Comparison of ENCODE assay signal across 14 cellular contexts in the genomic region with DNA sequence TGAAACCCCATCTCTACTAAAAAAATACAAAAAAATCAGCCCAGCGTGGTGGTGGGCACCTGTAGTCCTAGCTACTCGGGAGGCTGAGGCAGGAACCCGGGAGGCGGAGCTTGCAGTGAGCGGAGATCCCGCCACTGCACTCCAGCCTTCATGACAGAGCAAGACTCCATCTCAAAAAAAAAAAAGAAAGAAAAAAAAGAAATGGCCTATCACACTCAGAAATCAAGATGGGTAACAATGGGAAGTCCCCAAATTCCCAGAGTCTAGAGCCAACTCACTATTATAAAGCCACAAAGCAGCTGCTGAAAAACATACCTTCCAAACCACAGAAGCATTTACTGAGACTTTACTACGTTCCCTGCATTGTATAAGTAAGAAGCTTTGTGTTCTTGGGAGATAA. TPM values are rescaled to one million over a fixed set of nuclear protein-coding genes. Genes with fewer than 3 reads are reported as not detected.
DNase-seq lines count a peak whose midpoint lies in the region; ATAC-seq, FAIRE-seq and TF ChIP-seq lines count a peak whose summit lies in the region.
"Had no signal": no experiment of that assay in that cellular context is flagged by ENCODE, and none has a peak within 500 bp of the region (broad histone marks: within the 10 kb centered on the region; RNA-seq: fewer than 3 reads in every experiment).

No MANE protein-coding gene starts in this region.

- intact Hi-C loops in IMR-90 (cut with micrococcal nuclease), result loop anchor here (5.0 to 10.0 kb wide), 3 partner anchors 38 to 645 kb away; no protein-coding TSS in a partner anchor
- intact Hi-C loops in natural killer cell (cut with micrococcal nuclease), result loop anchor here (10.0 kb wide), 1 partner anchor 185 kb away; a partner anchor contains a TSS

- DNase-seq in GM03348 (ENCODE audit: low spot score) (peak; percentile 16), IMR-90 (peak; percentile 78), astrocyte (ENCODE audit: low read depth) (peak; percentile 80), natural killer cell (no peak), medulla oblongata (ENCODE audit: extremely low spot score) (no peak)
- DNase-seq: activated CD8-positive, alpha-beta memory T cell treated with anti-CD3 and anti-CD28 coated beads for 24 hours; Kasumi-1; psoas muscle; substantia nigra; T-cell had no signal

- H3K9me3 Mint-ChIP-seq in astrocyte (ENCODE audit: unreplicated experiment) (no peaks in the 10 kb centered on the region), natural killer cell (no peaks in the 10 kb centered on the region)
- H3K9me3 Mint-ChIP-seq: brain, T-cell had no signal

- TF ChIP-seq CTCF in IMR-90 (conservative IDR thresholded peaks at IDR 0.05; ENCODE audit: low read depth, low read length) (no peak), astrocyte (IDR thresholded peaks at IDR 0.05; ENCODE audit: insufficient read depth, low read depth, low read length) (no peak), natural killer cell (IDR thresholded peaks at IDR 0.05) (no peak)

- H2AK9ac ChIP-seq in IMR-90 (replicated peaks; ENCODE audit: low read depth, low read length, poor library complexity), result no peak overlapping the region

- H2BK20ac ChIP-seq in IMR-90 (ENCODE audit: low read depth, low read length), result no peak overlapping the region

- no peak overlapping the region for H4K8ac ChIP-seq in IMR-90 (ENCODE audit: low read depth in 2 of 2, low read length in 2 of 2)

- WGBS in IMR-90 (ENCODE audit: extremely low coverage in 2 of 2, insufficient read length in 1 of 2), 2 experiments, result no CpG with 5 or more reads among the region's 7 CpGs

- no peak overlapping the region for H3K18ac ChIP-seq in IMR-90 (ENCODE audit: low read depth, low read length)

- H3K4me2 ChIP-seq in IMR-90 (ENCODE audit: low read depth, low read length) (no peak overlapping the region), astrocyte (ENCODE audit: low read length) (peak overlapping the region; percentile 4)

- no peak overlapping the region for H4K5ac ChIP-seq in IMR-90 (ENCODE audit: low read depth, low read length)

- peaks cover 12% of the 10 kb centered on the region for H4K20me1 ChIP-seq in IMR-90 (ENCODE audit: insufficient read depth, low read length)
- H4K20me1 ChIP-seq in astrocyte (ENCODE audit: insufficient read depth, low read length), result peaks cover 59% of the 10 kb centered on the region

- CTCF ChIA-PET in IMR-90 (lab: Yijun Ruan, JAX), result interaction anchor here (0.6 to 0.8 kb wide), 2 partner anchors 93 to 1679 kb away, joined by 3 read pairs; no protein-coding TSS in a partner anchor

- no peak overlapping the region for H3K14ac ChIP-seq in IMR-90 (replicated peaks; ENCODE audit: low read depth, low read length)

- no peaks in the 10 kb centered on the region; the same call in 1 of the 2 replicates for H3K9me1 ChIP-seq in IMR-90 (ENCODE audit: insufficient read depth, low read length)

- H3K4me3 ChIP-seq in IMR-90 (ENCODE audit: insufficient read depth, low read depth, low read length) (no peak overlapping the region), astrocyte (ENCODE audit: insufficient read depth, low read depth, low read length) (no peak overlapping the region)
- H3K4me3 ChIP-seq: psoas muscle had no signal

- H3K27me3 ChIP-seq in IMR-90 (ENCODE audit: control insufficient read depth, insufficient read depth, low read length) (no peaks in the 10 kb centered on the region), astrocyte (ENCODE audit: insufficient read depth, low read length) (no peaks in the 10 kb centered on the region)

- ATAC-seq in IMR-90 (ENCODE audit: low read depth) (no peak), natural killer cell (peak in 2 of 3 donors; percentile 31 to 45), GM18868 (IDR thresholded peaks at IDR 0.05; ENCODE audit: unreplicated experiment) (no peak), HG03097 (IDR thresholded peaks at IDR 0.05; ENCODE audit: low FRiP score, unreplicated experiment) (no peak)
- ATAC-seq: HCT116, psoas muscle had no signal

- dilution Hi-C loops in IMR-90 (cut with HindIII; ENCODE audit: low sequenced_read_pairs, unreplicated experiment), result no loop called here

- no peak overlapping the region for H3K4ac ChIP-seq in IMR-90 (ENCODE audit: low read depth, low read length)

- peaks cover 4% of the 10 kb centered on the region for H3K36me3 Mint-ChIP-seq in astrocyte (ENCODE audit: low read depth, unreplicated experiment)
- H3K36me3 Mint-ChIP-seq in natural killer cell, result no peaks in the 10 kb centered on the region
- H3K36me3 Mint-ChIP-seq: T-cell had no signal

- TF ChIP-seq POLR2A in IMR-90 (IDR thresholded peaks at IDR 0.05; ENCODE audit: low read depth, low read length), result no peak

- no peaks in the 10 kb centered on the region for H3K9me3 ChIP-seq in IMR-90 (ENCODE audit: control insufficient read depth, insufficient read depth, low read length)
- no peaks in the 10 kb centered on the region for H3K9me3 ChIP-seq in astrocyte (ENCODE audit: insufficient read depth, low read depth, low read length)
- H3K9me3 ChIP-seq: psoas muscle had no signal

- H2AK5ac ChIP-seq in IMR-90 (ENCODE audit: low read depth, low read length), result no peak overlapping the region

- no peak overlapping the region for H2BK120ac ChIP-seq in IMR-90 (ENCODE audit: low read depth, low read length)

- no peak overlapping the region for H2BK15ac ChIP-seq in IMR-90 (ENCODE audit: low read depth, low read length)

- H3K36me3 ChIP-seq in IMR-90 (ENCODE audit: control insufficient read depth, insufficient read depth, low read length), result no peaks in the 10 kb centered on the region
- H3K36me3 ChIP-seq in astrocyte (ENCODE audit: insufficient read depth, low read length), result no peaks in the 10 kb centered on the region

- H3K4me1 ChIP-seq in IMR-90 (ENCODE audit: control insufficient read depth, insufficient read depth, low read length) (peaks cover 7% of the 10 kb centered on the region), astrocyte (ENCODE audit: insufficient read depth, low read length) (peaks cover 6% of the 10 kb centered on the region)
- H3K4me1 ChIP-seq: psoas muscle had no signal

- H3K79me2 ChIP-seq in astrocyte (ENCODE audit: insufficient read depth, low read length), result peaks cover 96% of the 10 kb centered on the region

- no peak overlapping the region for H3K23ac ChIP-seq in IMR-90 (ENCODE audit: low read depth, low read length)

- H3K56ac ChIP-seq in IMR-90 (ENCODE audit: extremely low read depth, insufficient read depth, low read length), result no peak overlapping the region; the same call in 1 of the 2 replicates

- H3K4me1 Mint-ChIP-seq in astrocyte (ENCODE audit: low read depth, unreplicated experiment), result peaks cover 29% of the 10 kb centered on the region
- peaks cover 14 to 28% of the 10 kb centered on the region in 2 donors for H3K4me1 Mint-ChIP-seq in natural killer cell

- no peak for FAIRE-seq in astrocyte (lab: Jason Lieb, UNC)

- H3K27ac Mint-ChIP-seq in astrocyte (ENCODE audit: unreplicated experiment) (peak overlapping the region; percentile 92), natural killer cell (peak overlapping the region in 1 of 2 donors; percentile 75)
- H3K27ac Mint-ChIP-seq: brain, T-cell had no signal

- H3K9ac ChIP-seq in IMR-90 (ENCODE audit: low read depth, low read length) (no peak overlapping the region), astrocyte (ENCODE audit: low read length) (no peak overlapping the region)

- H3K79me1 ChIP-seq in IMR-90 (ENCODE audit: low read depth in 1 of 2, low read length in 2 of 2), result peaks cover 9 to 32% of the 10 kb centered on the region in 2 experiments; a peak in 3 of 4 replicates

- H2AFZ ChIP-seq in IMR-90 (replicated peaks; ENCODE audit: low read length, poor library complexity) (no peak overlapping the region), astrocyte (ENCODE audit: low read depth, low read length) (no peak overlapping the region)

- H3K27me3 Mint-ChIP-seq in astrocyte (ENCODE audit: low read depth, unreplicated experiment) (no peaks in the 10 kb centered on the region), natural killer cell (ENCODE audit: low read depth in 2 of 2) (no peaks in the 10 kb centered on the region)
- H3K27me3 Mint-ChIP-seq: brain had no signal

- BruUV-seq in IMR-90 (replicated peaks; lab: Mats Ljungman, UMichigan), result no TSS peak

- no peak overlapping the region for H3K27ac ChIP-seq in IMR-90 (ENCODE audit: insufficient read depth, low read length)
- H3K27ac ChIP-seq in astrocyte (ENCODE audit: low read depth, low read length), result no peak overlapping the region
- H3K27ac ChIP-seq: psoas muscle had no signal

- TF ChIP-seq RAD21 in IMR-90 (IDR thresholded peaks at IDR 0.05; ENCODE audit: low read length), result no peak

- no peak overlapping the region for H4K91ac ChIP-seq in IMR-90 (ENCODE audit: insufficient read depth, low read depth, low read length)

- H3K4me3 Mint-ChIP-seq in astrocyte (ENCODE audit: unreplicated experiment) (no peak overlapping the region), natural killer cell (no peak overlapping the region)
- H3K4me3 Mint-ChIP-seq: brain, T-cell had no signal

- H2BK5ac ChIP-seq in IMR-90 (ENCODE audit: low read depth, low read length, poor library complexity, severe bottlenecking), result peak overlapping the region; percentile 14

- in situ Hi-C loops in IMR-90 (cut with MboI; ENCODE audit: low sequenced_read_pairs), result no loop called here

- POLR2A ChIA-PET in IMR-90 (lab: Charles Lee; ENCODE audit: unreplicated experiment), result no interaction called here

TF ChIP-seq in IMR-90, 13 proteins besides CTCF, POLR2A, EP300 and RAD21 (continues in another document):
- TF ChIP-seq MAFK (IDR thresholded peaks at IDR 0.05; ENCODE audit: low read depth, low read length), result no peak
- TF ChIP-seq SMC3 (IDR thresholded peaks at IDR 0.05; ENCODE audit: low read depth, low read length), result no peak
- TF ChIP-seq RFX5 (IDR thresholded peaks at IDR 0.05; ENCODE audit: low read depth, low read length), result no peak
- no peak for TF ChIP-seq RCOR1 (IDR thresholded peaks at IDR 0.05; ENCODE audit: insufficient replicate concordance, low read length)
- no peak for TF ChIP-seq BHLHE40 (IDR thresholded peaks at IDR 0.05; ENCODE audit: low read depth, low read length)
- no peak for TF ChIP-seq NFE2L2 (IDR thresholded peaks at IDR 0.05; ENCODE audit: low read depth, low read length)
- TF ChIP-seq MAZ (IDR thresholded peaks at IDR 0.05; ENCODE audit: borderline replicate concordance, low read depth, low read length), result no peak
- TF ChIP-seq CHD1 (IDR thresholded peaks at IDR 0.05; ENCODE audit: low read depth, low read length), result no peak
- TF ChIP-seq CEBPB (IDR thresholded peaks at IDR 0.05; ENCODE audit: low read depth, low read length), result no peak

RNA-seq across cellular contexts. Expression of a gene that starts 7.5 kb away (rescaled TPM):
- total RNA-seq in IMR-90 (2012; rRNA removed) (9.5 and 31.4 TPM in 2 replicates), astrocyte (72.9 and 91.9 TPM in 2 replicates), natural killer cell (10 to 100 TPM; 13.0 to 25.3 (median 21.4) TPM)
- 18.1 and 19.6 TPM in 2 replicates for polyA plus RNA-seq in IMR-90 (2012; rRNA removed)
- 1.4 and 2.0 TPM in 2 replicates for polyA plus RNA-seq in IMR-90 (2012; cell fraction: cytosol; rRNA removed)
- 1.0 and 5.2 TPM in 2 replicates for polyA plus RNA-seq in IMR-90 (2012; cell fraction: nucleus; rRNA removed; ENCODE audit: low replicate concordance)

Comparison
In these comparisons a context has a peak if more than half of its experiments do, and no peak if none do; other contexts are left out.
1. DNase-seq: peak in GM03348 (single experiment), IMR-90 (single experiment) and astrocyte (single experiment); none in natural killer cell (single experiment) and medulla oblongata (single experiment).
2. ATAC-seq: peak in natural killer cell (2 of 3); none in IMR-90 (single experiment), GM18868 (single experiment) and HG03097 (single experiment).